18 cellular contexts compared by ENCODE assay signal in genomic region chr22:50238755-50239154, GRCh38. TPM values are rescaled to one million over a fixed set of nuclear protein-coding genes. Genes with fewer than 3 reads are reported as not detected.
A peak's percentile ranks its signal among the peaks of the same experiment; 100 is the strongest.
DNase-seq lines count a peak whose midpoint lies in the region; ATAC-seq lines count a peak whose summit lies in the region.
"Had no signal": no experiment of that assay in that cellular context is flagged by ENCODE, and none has a peak within 500 bp of the region (broad histone marks: within the 10 kb centered on the region; RNA-seq: fewer than 3 reads in every experiment).

No MANE protein-coding gene starts in this region.

- H3K27me3 Mint-ChIP-seq in activated CD4-positive, alpha-beta memory T cell treated with anti-CD3 and anti-CD28 coated beads for 36 hours = no peaks in the 10 kb centered on the region
- no peaks in the 10 kb centered on the region for H3K27me3 Mint-ChIP-seq in activated CD4-positive, alpha-beta memory T cell treated with anti-CD3 and anti-CD28 coated beads, Interleukin-2, amount 10 ng/mL, durations not matched to agents 7 days and 5 days
- H3K27me3 Mint-ChIP-seq: CD4-positive, CD25-positive, alpha-beta regulatory T cell; CD8-positive, alpha-beta memory T cell had no signal

- intact Hi-C loops in activated CD4-positive, alpha-beta memory T cell treated with anti-CD3 and anti-CD28 coated beads for 36 hours (cut with micrococcal nuclease) = no loop called here
- intact Hi-C loops in aorta (cut with DNase I) = no loop called here

- DNase-seq in activated CD4-positive, alpha-beta memory T cell treated with anti-CD3 and anti-CD28 coated beads for 36 hours = no peak
- DNase-seq in activated CD4-positive, alpha-beta memory T cell treated with anti-CD3 and anti-CD28 coated beads, Interleukin-2, amount 10 ng/mL, durations not matched to agents 7 days and 5 days = no peak
- DNase-seq in HT1080 (ENCODE audit: low read depth) (peak; percentile 42), lung microvascular endothelial cell (ENCODE audit: low read depth in 2 of 2) (peak; percentile 39 to 42), aorta (no peak)
- DNase-seq: AML-193; CD4-positive, CD25-positive, alpha-beta regulatory T cell; CD8-positive, alpha-beta memory T cell; COR-L47; GF-D8; H9; IMR-90 had no signal

- ATAC-seq in HG02973 (IDR thresholded peaks at IDR 0.05; ENCODE audit: unreplicated experiment) (no peak), HG03520 (IDR thresholded peaks at IDR 0.05; ENCODE audit: unreplicated experiment) (no peak), aorta (ENCODE audit: low FRiP score) (no peak)
- ATAC-seq: A549, K562 had no signal

- CTCF ChIA-PET in activated CD4-positive, alpha-beta memory T cell treated with anti-CD3 and anti-CD28 coated beads for 36 hours (lab: Charles Lee) = interaction anchor here (0.9 to 7.0 kb wide), 3 partner anchors 55 to 103 kb away, joined by 3 to 34 read pairs (median 4); no protein-coding TSS in a partner anchor
- CTCF ChIA-PET in activated CD4-positive, alpha-beta memory T cell treated with anti-CD3 and anti-CD28 coated beads, Interleukin-2, amount 10 ng/mL, durations not matched to agents 7 days and 5 days (lab: Charles Lee) = interaction anchor here (1.2 to 1.7 kb wide), 3 partner anchors 13 to 259 kb away, joined by 3 to 4 read pairs (median 4); no protein-coding TSS in a partner anchor

- peaks cover 26% of the 10 kb centered on the region for H3K4me1 Mint-ChIP-seq in activated CD4-positive, alpha-beta memory T cell treated with anti-CD3 and anti-CD28 coated beads for 36 hours (ENCODE audit: low read depth)
- peaks cover 30% of the 10 kb centered on the region for H3K4me1 Mint-ChIP-seq in activated CD4-positive, alpha-beta memory T cell treated with anti-CD3 and anti-CD28 coated beads, Interleukin-2, amount 10 ng/mL, durations not matched to agents 7 days and 5 days

- H3K27me3 ChIP-seq in aorta (ENCODE audit: control insufficient read depth in 1 of 2, insufficient read depth in 2 of 2, low read length in 1 of 2) = no peaks in the 10 kb centered on the region

- H3K27ac ChIP-seq in aorta (ENCODE audit: low read depth in 1 of 2, low read length in 2 of 2) = no peak overlapping the region
- H3K27ac ChIP-seq: 22Rv1, A549, HL-60 had no signal

- no peaks in the 10 kb centered on the region for H3K9me3 Mint-ChIP-seq in activated CD4-positive, alpha-beta memory T cell treated with anti-CD3 and anti-CD28 coated beads for 36 hours
- H3K9me3 Mint-ChIP-seq in activated CD4-positive, alpha-beta memory T cell treated with anti-CD3 and anti-CD28 coated beads, Interleukin-2, amount 10 ng/mL, durations not matched to agents 7 days and 5 days = peaks cover 7% of the 10 kb centered on the region
- H3K9me3 Mint-ChIP-seq: CD4-positive, CD25-positive, alpha-beta regulatory T cell; CD8-positive, alpha-beta memory T cell had no signal

- no peak overlapping the region for H3K4me3 Mint-ChIP-seq in activated CD4-positive, alpha-beta memory T cell treated with anti-CD3 and anti-CD28 coated beads for 36 hours
- no peak overlapping the region for H3K4me3 Mint-ChIP-seq in activated CD4-positive, alpha-beta memory T cell treated with anti-CD3 and anti-CD28 coated beads, Interleukin-2, amount 10 ng/mL, durations not matched to agents 7 days and 5 days
- H3K4me3 Mint-ChIP-seq: CD8-positive, alpha-beta memory T cell; H9 had no signal

- no peak overlapping the region for H3K4me3 ChIP-seq in aorta (ENCODE audit: low read length in 2 of 2)
- H3K4me3 ChIP-seq: A549, K562 had no signal

- peak overlapping the region; percentile 38 for H3K27ac Mint-ChIP-seq in activated CD4-positive, alpha-beta memory T cell treated with anti-CD3 and anti-CD28 coated beads for 36 hours
- H3K27ac Mint-ChIP-seq in activated CD4-positive, alpha-beta memory T cell treated with anti-CD3 and anti-CD28 coated beads, Interleukin-2, amount 10 ng/mL, durations not matched to agents 7 days and 5 days = no peak overlapping the region
- H3K27ac Mint-ChIP-seq: CD4-positive, CD25-positive, alpha-beta regulatory T cell had no signal

- no peaks in the 10 kb centered on the region for H3K9me3 ChIP-seq in aorta (ENCODE audit: control insufficient read depth, low read length)
- H3K9me3 ChIP-seq: A549 had no signal

- no peaks in the 10 kb centered on the region for H3K4me1 ChIP-seq in aorta (ENCODE audit: control insufficient read depth in 1 of 2, insufficient read depth in 2 of 2, low read length in 2 of 2)

- WGBS in aorta, 2 donors = 86 to 89% methylated on average over 9 of the region's 9 CpGs

- peaks cover 0 to 6% of the 10 kb centered on the region in 2 donors for H3K36me3 ChIP-seq in aorta (ENCODE audit: control insufficient read depth in 1 of 2, insufficient read depth in 2 of 2, low read length in 1 of 2)

- H3K36me3 Mint-ChIP-seq in activated CD4-positive, alpha-beta memory T cell treated with anti-CD3 and anti-CD28 coated beads for 36 hours = peaks cover 14% of the 10 kb centered on the region
- peaks cover 24% of the 10 kb centered on the region for H3K36me3 Mint-ChIP-seq in activated CD4-positive, alpha-beta memory T cell treated with anti-CD3 and anti-CD28 coated beads, Interleukin-2, amount 10 ng/mL, durations not matched to agents 7 days and 5 days (ENCODE audit: low read depth)

- POLR2A ChIA-PET in activated CD4-positive, alpha-beta memory T cell treated with anti-CD3 and anti-CD28 coated beads for 36 hours (lab: Charles Lee) = no interaction called here
- POLR2A ChIA-PET in activated CD4-positive, alpha-beta memory T cell treated with anti-CD3 and anti-CD28 coated beads, Interleukin-2, amount 10 ng/mL, durations not matched to agents 7 days and 5 days (lab: Charles Lee) = no interaction called here

RNA-seq across cellular contexts. Expression of gene TUBGCP6, which starts 6.1 kb away (rescaled TPM):
- 10 to 100 TPM; 41.4 to 43.8 TPM for total RNA-seq in activated CD4-positive, alpha-beta memory T cell treated with anti-CD3 and anti-CD28 coated beads for 36 hours
- total RNA-seq in activated CD4-positive, alpha-beta memory T cell treated with anti-CD3 and anti-CD28 coated beads, Interleukin-2, amount 10 ng/mL, durations not matched to agents 7 days and 5 days = 10 to 100 TPM; 50.6 to 53.9 TPM
- 13.1 and 14.2 TPM in 2 replicates for total RNA-seq in HT1080 (2014; rRNA removed; shearing (Covaris generic))
- 3.9 and 5.5 TPM in 2 replicates for polyA plus RNA-seq in HT1080 (2015; cell fraction: cytosol; rRNA removed)
- 82.8 and 86.1 TPM in 2 replicates for polyA plus RNA-seq in HT1080 (2015; cell fraction: nucleus; rRNA removed)
- total RNA-seq in lung microvascular endothelial cell (11.8 and 21.2 TPM in 2 replicates), aorta (10 to 100 TPM; 29.0 to 49.5 TPM)
- 100 to 1,000 TPM in 1 of 2 donors, 1 to 10 TPM in 1; 7.0 to 134 TPM for polyA plus RNA-seq in aorta

RNA-seq across cellular contexts. Expression of gene HDAC10, which starts 12.3 kb away (rescaled TPM):
- total RNA-seq in activated CD4-positive, alpha-beta memory T cell treated with anti-CD3 and anti-CD28 coated beads for 36 hours = 10 to 100 TPM; 46.1 to 47.6 TPM
- total RNA-seq in activated CD4-positive, alpha-beta memory T cell treated with anti-CD3 and anti-CD28 coated beads, Interleukin-2, amount 10 ng/mL, durations not matched to agents 7 days and 5 days = 10 to 100 TPM; 83.7 to 90.0 TPM
- 13.6 and 14.5 TPM in 2 replicates for total RNA-seq in HT1080 (2014; rRNA removed; shearing (Covaris generic))
- polyA plus RNA-seq in HT1080 (2015; cell fraction: cytosol; rRNA removed) = 20.3 and 20.6 TPM in 2 replicates
- polyA plus RNA-seq in HT1080 (2015; cell fraction: nucleus; rRNA removed) = 190 and 200 TPM in 2 replicates
- 9.4 and 11.3 TPM in 2 replicates for total RNA-seq in lung microvascular endothelial cell
- total RNA-seq in aorta = 10 to 100 TPM; 19.8 to 47.8 TPM
- polyA plus RNA-seq in aorta = 10 to 100 TPM in 1 of 2 donors, 1 to 10 TPM in 1; 5.5 to 57.3 TPM

RNA-seq across cellular contexts. Expression of gene MAPK12, which starts 22.7 kb away (rescaled TPM):
- 1 to 10 TPM; 9.1 to 9.7 TPM for total RNA-seq in activated CD4-positive, alpha-beta memory T cell treated with anti-CD3 and anti-CD28 coated beads for 36 hours
- total RNA-seq in activated CD4-positive, alpha-beta memory T cell treated with anti-CD3 and anti-CD28 coated beads, Interleukin-2, amount 10 ng/mL, durations not matched to agents 7 days and 5 days = 1 to 10 TPM; 4.8 to 5.8 TPM
- 50.1 and 50.6 TPM in 2 replicates for total RNA-seq in HT1080 (2014; rRNA removed; shearing (Covaris generic))
- 34.3 and 41.5 TPM in 2 replicates for polyA plus RNA-seq in HT1080 (2015; cell fraction: cytosol; rRNA removed)
- 159 and 182 TPM in 2 replicates for polyA plus RNA-seq in HT1080 (2015; cell fraction: nucleus; rRNA removed)
- 37.0 and 53.6 TPM in 2 replicates for total RNA-seq in lung microvascular endothelial cell
- total RNA-seq in aorta = 10 to 100 TPM in 1 of 2 donors, 1 to 10 TPM in 1; 9.2 to 22.9 TPM
- 10 to 100 TPM in 1 of 2 donors, 1 to 10 TPM in 1; 1.6 to 19.0 TPM for polyA plus RNA-seq in aorta

RNA-seq across cellular contexts. Expression of gene MAPK11, which starts 31.4 kb away (rescaled TPM):
- total RNA-seq in activated CD4-positive, alpha-beta memory T cell treated with anti-CD3 and anti-CD28 coated beads for 36 hours = 10 to 100 TPM; 23.1 to 24.6 TPM
- 10 to 100 TPM; 13.4 to 14.2 TPM for total RNA-seq in activated CD4-positive, alpha-beta memory T cell treated with anti-CD3 and anti-CD28 coated beads, Interleukin-2, amount 10 ng/mL, durations not matched to agents 7 days and 5 days
- 12.6 and 18.0 TPM in 2 replicates for total RNA-seq in HT1080 (2014; rRNA removed; shearing (Covaris generic))
- 12.1 and 14.3 TPM in 2 replicates for polyA plus RNA-seq in HT1080 (2015; cell fraction: cytosol; rRNA removed)
- polyA plus RNA-seq in HT1080 (2015; cell fraction: nucleus; rRNA removed) = 42.7 and 47.7 TPM in 2 replicates
- total RNA-seq in lung microvascular endothelial cell (16.3 and 21.8 TPM in 2 replicates), aorta (10 to 100 TPM; 10.7 to 23.2 TPM)
- polyA plus RNA-seq in aorta = 10 to 100 TPM in 1 of 2 donors, under 1 TPM in 1; 0.13 to 14.9 TPM

RNA-seq across cellular contexts. Expression of gene SELENOO, which starts 37.9 kb away (rescaled TPM):
- total RNA-seq in activated CD4-positive, alpha-beta memory T cell treated with anti-CD3 and anti-CD28 coated beads for 36 hours = 10 to 100 TPM; 18.8 to 19.7 TPM
- 10 to 100 TPM; 21.5 TPM for total RNA-seq in activated CD4-positive, alpha-beta memory T cell treated with anti-CD3 and anti-CD28 coated beads, Interleukin-2, amount 10 ng/mL, durations not matched to agents 7 days and 5 days
- 44.5 and 49.1 TPM in 2 replicates for total RNA-seq in HT1080 (2014; rRNA removed; shearing (Covaris generic))
- polyA plus RNA-seq in HT1080 (2015; cell fraction: cytosol; rRNA removed) = 29.6 and 35.2 TPM in 2 replicates
- polyA plus RNA-seq in HT1080 (2015; cell fraction: nucleus; rRNA removed) = 74.1 and 81.6 TPM in 2 replicates
- 14.1 and 14.4 TPM in 2 replicates for total RNA-seq in lung microvascular endothelial cell
- 10 to 100 TPM; 14.2 to 21.6 TPM for total RNA-seq in aorta
- polyA plus RNA-seq in aorta = 100 to 1,000 TPM in 1 of 2 donors, 10 to 100 TPM in 1; 11.6 to 105 TPM

Comparison
In these comparisons a context has a peak if more than half of its experiments do, and no peak if none do; other contexts are left out.
1. DNase-seq: peak in HT1080 (single experiment) and lung microvascular endothelial cell (2 of 2); none in activated CD4-positive, alpha-beta memory T cell treated with anti-CD3 and anti-CD28 coated beads for 36 hours (single experiment), activated CD4-positive, alpha-beta memory T cell treated with anti-CD3 and anti-CD28 coated beads, Interleukin-2, amount 10 ng/mL, durations not matched to agents 7 days and 5 days (single experiment) and aorta (0 of 2).